25 cellular contexts compared by ENCODE assay signal in genomic region chr6:148892247-148892646, GRCh38.
A peak's percentile ranks its signal among the peaks of the same experiment; 100 is the strongest.
DNase-seq lines count a peak whose midpoint lies in the region; ATAC-seq and TF ChIP-seq lines count a peak whose summit lies in the region.
"Had no signal": no experiment of that assay in that cellular context is flagged by ENCODE, and none has a peak within 500 bp of the region (broad histone marks: within the 10 kb centered on the region; RNA-seq: fewer than 3 reads in every experiment).

No MANE protein-coding gene starts in this region.

- no peaks in the 10 kb centered on the region for H3K36me3 ChIP-seq in heart right ventricle
- H3K36me3 ChIP-seq: left lung, uterus had no signal

- H3K9me3 Mint-ChIP-seq in WTC11 = no peaks in the 10 kb centered on the region
- no peaks in the 10 kb centered on the region for H3K9me3 Mint-ChIP-seq in CD4-positive, alpha-beta T cell
- peaks cover 0 to 1% of the 10 kb centered on the region in 2 donors for H3K9me3 Mint-ChIP-seq in activated T-cell treated with anti-CD3 and anti-CD28 coated beads, Interleukin-2, amount 50 U/mL, for 72 hours

- no peak overlapping the region for H3K4me3 ChIP-seq in heart right ventricle
- H3K4me3 ChIP-seq: coronary artery, left lung, SK-N-MC, uterus had no signal

- H3K4me3 Mint-ChIP-seq in WTC11 = no peak overlapping the region
- H3K4me3 Mint-ChIP-seq in CD4-positive, alpha-beta T cell = no peak overlapping the region
- no peak overlapping the region for H3K4me3 Mint-ChIP-seq in activated T-cell treated with anti-CD3 and anti-CD28 coated beads, Interleukin-2, amount 50 U/mL, for 72 hours

- POLR2A ChIA-PET in WTC11 (lab: Charles Lee) (no interaction called here), HEK293T (lab: Yijun Ruan, JAX) (no interaction called here)
- POLR2A ChIA-PET in CD4-positive, alpha-beta T cell (lab: Charles Lee) = no interaction called here

- DNase-seq in EH (ENCODE audit: low read depth) = peak; percentile 35
- DNase-seq in HCEC 1CT = peak; percentile 35
- no peak for DNase-seq in WTC11 (ENCODE audit: low spot score)
- DNase-seq in fibroblast of gingiva (ENCODE audit: low read depth) = peak; percentile 30
- no peak for DNase-seq in heart right ventricle
- no peak for DNase-seq in HEK293T (ENCODE audit: extremely low spot score)
- DNase-seq in CD4-positive, alpha-beta T cell = no peak
- no peak for DNase-seq in activated T-cell treated with anti-CD3 and anti-CD28 coated beads, Interleukin-2, amount 50 U/mL, for 72 hours
- DNase-seq: activated gamma-delta T cell; activated T-cell treated with anti-CD3 and anti-CD28 coated beads, Interleukin-2, amount 50 U/mL, for 1 hour; C1 segment of cervical spinal cord; Caco-2; DMS79 treated with DMSO at 0.1 percent for 48 hours; effector memory CD4-positive, alpha-beta T cell; left lung; mesendoderm; NCI-H1105; NCI-H2029 treated with DMSO at 0.1 percent for 48 hours; NCI-H226; NCI-H69; stimulated activated naive CD4-positive, alpha-beta T cell treated with Interleukin-2 at 50 U/mL for 16 hours; uterus had no signal

- TF ChIP-seq CTCF in WTC11 (IDR thresholded peaks at IDR 0.05) (no peak), heart right ventricle (IDR thresholded peaks at IDR 0.05) (no peak)
- no peak for TF ChIP-seq CTCF in CD4-positive, alpha-beta T cell (IDR thresholded peaks at IDR 0.05)

- no peak for ATAC-seq in WTC11
- no peak for ATAC-seq in heart right ventricle
- ATAC-seq in CD4-positive, alpha-beta T cell (ENCODE audit: poor library complexity) = no peak
- no peak for ATAC-seq in activated T-cell treated with anti-CD3 and anti-CD28 coated beads, Interleukin-2, amount 50 U/mL, for 72 hours (replicated peaks in 1 of 2)
- ATAC-seq: left lung had no signal

- H3K27me3 ChIP-seq in heart right ventricle = no peaks in the 10 kb centered on the region
- no peaks in the 10 kb centered on the region for H3K27me3 ChIP-seq in CD4-positive, alpha-beta T cell (ENCODE audit: control insufficient read depth, insufficient read depth, low read length)
- H3K27me3 ChIP-seq: left lung, uterus had no signal

- no peaks in the 10 kb centered on the region for H3K9me3 ChIP-seq in heart right ventricle
- no peaks in the 10 kb centered on the region for H3K9me3 ChIP-seq in CD4-positive, alpha-beta T cell (ENCODE audit: control insufficient read depth, low read length)
- H3K9me3 ChIP-seq: Caco-2, left lung, uterus had no signal

- H3K36me3 Mint-ChIP-seq in WTC11 = peaks cover 42% of the 10 kb centered on the region
- no peaks in the 10 kb centered on the region for H3K36me3 Mint-ChIP-seq in CD4-positive, alpha-beta T cell (ENCODE audit: low read depth)
- H3K36me3 Mint-ChIP-seq in activated T-cell treated with anti-CD3 and anti-CD28 coated beads, Interleukin-2, amount 50 U/mL, for 72 hours (ENCODE audit: insufficient read depth in 2 of 2) = no peaks in the 10 kb centered on the region

- no peak overlapping the region for H3K27ac ChIP-seq in heart right ventricle
- no peak overlapping the region for H3K27ac ChIP-seq in CD4-positive, alpha-beta T cell (ENCODE audit: low read depth, low read length)
- H3K27ac ChIP-seq: coronary artery, left lung, SK-N-MC, uterus had no signal

- peaks cover 0 to 31% (median 19%) of the 10 kb centered on the region in 9 donors for H3K4me1 ChIP-seq in heart right ventricle
- H3K4me1 ChIP-seq: Caco-2, left lung had no signal

- no peaks in the 10 kb centered on the region for H3K27me3 Mint-ChIP-seq in WTC11 (ENCODE audit: low read depth)
- H3K27me3 Mint-ChIP-seq in CD4-positive, alpha-beta T cell = no peaks in the 10 kb centered on the region
- H3K27me3 Mint-ChIP-seq in activated T-cell treated with anti-CD3 and anti-CD28 coated beads, Interleukin-2, amount 50 U/mL, for 72 hours (ENCODE audit: low read depth) = peaks cover 11% of the 10 kb centered on the region
- H3K27me3 Mint-ChIP-seq: progenitor cell of endocrine pancreas had no signal

- CTCF ChIA-PET in WTC11 (lab: Charles Lee) (interaction anchor here (0.6 kb wide), 1 partner anchor 144 kb away, joined by 4 read pairs; no protein-coding TSS in a partner anchor), HEK293T (lab: Yijun Ruan, JAX) (no interaction called here)
- CTCF ChIA-PET in CD4-positive, alpha-beta T cell (lab: Charles Lee) = no interaction called here

- H3K4me1 Mint-ChIP-seq in WTC11 = peaks cover 17% of the 10 kb centered on the region
- no peaks in the 10 kb centered on the region for H3K4me1 Mint-ChIP-seq in CD4-positive, alpha-beta T cell (ENCODE audit: low read depth)
- peaks cover 4% of the 10 kb centered on the region for H3K4me1 Mint-ChIP-seq in activated T-cell treated with anti-CD3 and anti-CD28 coated beads, Interleukin-2, amount 50 U/mL, for 72 hours (ENCODE audit: low read depth)

- 0 out of 2 replicates have a peak overlapping the region, but pooled peaks have one; percentile 4 for H3K27ac Mint-ChIP-seq in WTC11
- no peak overlapping the region for H3K27ac Mint-ChIP-seq in CD4-positive, alpha-beta T cell
- no peak overlapping the region for H3K27ac Mint-ChIP-seq in activated T-cell treated with anti-CD3 and anti-CD28 coated beads, Interleukin-2, amount 50 U/mL, for 72 hours
- H3K27ac Mint-ChIP-seq: progenitor cell of endocrine pancreas had no signal

- intact Hi-C loops in heart right ventricle (cut with DNase I) = no loop called here
- intact Hi-C loops in CD4-positive, alpha-beta T cell (cut with DNase I, micrococcal nuclease) = no loop called here

TF ChIP-seq in WTC11, 78 proteins besides CTCF, POLR2A, EP300 and RAD21:
- TF ChIP-seq, protein P1, sequence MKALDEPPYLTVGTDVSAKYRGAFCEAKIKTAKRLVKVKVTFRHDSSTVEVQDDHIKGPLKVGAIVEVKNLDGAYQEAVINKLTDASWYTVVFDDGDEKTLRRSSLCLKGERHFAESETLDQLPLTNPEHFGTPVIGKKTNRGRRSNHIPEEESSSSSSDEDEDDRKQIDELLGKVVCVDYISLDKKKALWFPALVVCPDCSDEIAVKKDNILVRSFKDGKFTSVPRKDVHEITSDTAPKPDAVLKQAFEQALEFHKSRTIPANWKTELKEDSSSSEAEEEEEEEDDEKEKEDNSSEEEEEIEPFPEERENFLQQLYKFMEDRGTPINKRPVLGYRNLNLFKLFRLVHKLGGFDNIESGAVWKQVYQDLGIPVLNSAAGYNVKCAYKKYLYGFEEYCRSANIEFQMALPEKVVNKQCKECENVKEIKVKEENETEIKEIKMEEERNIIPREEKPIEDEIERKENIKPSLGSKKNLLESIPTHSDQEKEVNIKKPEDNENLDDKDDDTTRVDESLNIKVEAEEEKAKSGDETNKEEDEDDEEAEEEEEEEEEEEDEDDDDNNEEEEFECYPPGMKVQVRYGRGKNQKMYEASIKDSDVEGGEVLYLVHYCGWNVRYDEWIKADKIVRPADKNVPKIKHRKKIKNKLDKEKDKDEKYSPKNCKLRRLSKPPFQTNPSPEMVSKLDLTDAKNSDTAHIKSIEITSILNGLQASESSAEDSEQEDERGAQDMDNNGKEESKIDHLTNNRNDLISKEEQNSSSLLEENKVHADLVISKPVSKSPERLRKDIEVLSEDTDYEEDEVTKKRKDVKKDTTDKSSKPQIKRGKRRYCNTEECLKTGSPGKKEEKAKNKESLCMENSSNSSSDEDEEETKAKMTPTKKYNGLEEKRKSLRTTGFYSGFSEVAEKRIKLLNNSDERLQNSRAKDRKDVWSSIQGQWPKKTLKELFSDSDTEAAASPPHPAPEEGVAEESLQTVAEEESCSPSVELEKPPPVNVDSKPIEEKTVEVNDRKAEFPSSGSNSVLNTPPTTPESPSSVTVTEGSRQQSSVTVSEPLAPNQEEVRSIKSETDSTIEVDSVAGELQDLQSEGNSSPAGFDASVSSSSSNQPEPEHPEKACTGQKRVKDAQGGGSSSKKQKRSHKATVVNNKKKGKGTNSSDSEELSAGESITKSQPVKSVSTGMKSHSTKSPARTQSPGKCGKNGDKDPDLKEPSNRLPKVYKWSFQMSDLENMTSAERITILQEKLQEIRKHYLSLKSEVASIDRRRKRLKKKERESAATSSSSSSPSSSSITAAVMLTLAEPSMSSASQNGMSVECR (CRISPR knock-in tag; IDR thresholded peaks at IDR 0.05; ENCODE audit: borderline replicate concordance) = no peak
- TF ChIP-seq GABPB1 (CRISPR knock-in tag; IDR thresholded peaks at IDR 0.05) = peak; percentile 42; the same call in 1 of the 2 replicates

TF ChIP-seq in HEK293T, 16 proteins besides CTCF, POLR2A, EP300 and RAD21:
- no peak for TF ChIP-seq FOXA1 (IDR thresholded peaks at IDR 0.05)
- TF ChIP-seq TARDBP (IDR thresholded peaks at IDR 0.05) = no peak
- no peak for TF ChIP-seq ELF4 (IDR thresholded peaks at IDR 0.05)
- TF ChIP-seq, protein P2, sequence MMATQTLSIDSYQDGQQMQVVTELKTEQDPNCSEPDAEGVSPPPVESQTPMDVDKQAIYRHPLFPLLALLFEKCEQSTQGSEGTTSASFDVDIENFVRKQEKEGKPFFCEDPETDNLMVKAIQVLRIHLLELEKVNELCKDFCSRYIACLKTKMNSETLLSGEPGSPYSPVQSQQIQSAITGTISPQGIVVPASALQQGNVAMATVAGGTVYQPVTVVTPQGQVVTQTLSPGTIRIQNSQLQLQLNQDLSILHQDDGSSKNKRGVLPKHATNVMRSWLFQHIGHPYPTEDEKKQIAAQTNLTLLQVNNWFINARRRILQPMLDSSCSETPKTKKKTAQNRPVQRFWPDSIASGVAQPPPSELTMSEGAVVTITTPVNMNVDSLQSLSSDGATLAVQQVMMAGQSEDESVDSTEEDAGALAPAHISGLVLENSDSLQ (IDR thresholded peaks at IDR 0.05) = no peak
- no peak for TF ChIP-seq SP1 (IDR thresholded peaks at IDR 0.05)
- TF ChIP-seq BHLHE40 (IDR thresholded peaks at IDR 0.05; ENCODE audit: borderline replicate concordance) = no peak
- TF ChIP-seq LEF1 (IDR thresholded peaks at IDR 0.05; ENCODE audit: borderline replicate concordance) = no peak
- TF ChIP-seq HDGF (IDR thresholded peaks at IDR 0.05; ENCODE audit: borderline replicate concordance) = no peak
TF ChIP-seq in HEK293T: peak in this region for 0.

Comparison
In these comparisons a context has a peak if more than half of its experiments do, and no peak if none do; other contexts are left out.
1. DNase-seq: peak in EH (single experiment), HCEC 1CT (single experiment) and fibroblast of gingiva (single experiment); none in WTC11 (single experiment), heart right ventricle (0 of 2), HEK293T (single experiment), CD4-positive, alpha-beta T cell (0 of 10) and activated T-cell treated with anti-CD3 and anti-CD28 coated beads, Interleukin-2, amount 50 U/mL, for 72 hours (0 of 2).